17 cellular contexts compared by ENCODE assay signal in the genomic region with DNA sequence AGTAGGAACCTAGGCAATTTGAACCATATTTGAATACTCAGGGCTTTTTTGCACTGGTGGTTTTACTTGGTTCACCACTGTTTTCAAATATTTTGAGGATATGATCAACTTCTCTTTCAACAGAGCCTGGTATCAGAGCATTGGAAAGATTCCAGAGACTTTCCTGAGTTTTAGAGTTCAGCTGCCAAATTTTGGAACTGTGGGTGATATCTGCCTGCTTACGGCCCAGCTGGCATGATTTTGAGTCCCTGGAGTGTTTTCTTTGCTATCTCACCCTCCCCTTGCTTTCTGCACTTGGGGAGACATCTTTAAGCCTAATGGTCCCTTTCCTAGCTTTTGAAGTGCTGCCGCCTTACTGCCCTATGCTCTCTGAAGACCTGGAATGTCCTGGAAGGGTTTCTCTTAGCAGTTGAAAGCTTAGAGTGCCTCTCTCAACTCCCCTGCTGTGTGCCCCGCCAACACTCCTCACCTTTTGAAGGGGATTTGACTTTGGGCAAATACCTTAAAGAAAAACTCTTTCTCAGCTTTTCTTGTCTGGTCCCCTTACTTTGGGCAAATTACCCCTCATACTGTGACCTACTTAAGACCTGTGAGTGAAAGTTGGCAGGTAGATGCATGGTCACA.
"Had no signal": no experiment of that assay in that cellular context is flagged by ENCODE, and none has a peak within 500 bp of the region (broad histone marks: within the 10 kb centered on the region; RNA-seq: fewer than 3 reads in every experiment).

No MANE protein-coding gene starts in this region.

- DNase-seq: activated CD4-positive, alpha-beta T cell treated with anti-CD3 and anti-CD28 coated beads, Interleukin-2, amount 10 ng/mL, durations not matched to agents 7 days and 5 days; activated CD8-positive, alpha-beta memory T cell treated with anti-CD3 and anti-CD28 coated beads, Interleukin-2, amount 50 U/mL, for 4 hours; activated naive CD4-positive, alpha-beta T cell treated with anti-CD3 and anti-CD28 coated beads for 36 hours; activated T-cell treated with anti-CD3 and anti-CD28 coated beads, Interleukin-2, amount 50 U/mL, for 4 hours; anterior cingulate cortex; cerebellar nuclear complex; effector CD8-positive, alpha-beta T cell; stimulated activated CD4-positive, alpha-beta T cell treated with anti-CD3 and anti-CD28 coated beads, Interleukin-4, amount 100 ng/mL, for 24 hours; T1000; upper lobe of left lung had no signal

- H3K27ac Mint-ChIP-seq: activated CD4-positive, alpha-beta T cell treated with anti-CD3 and anti-CD28 coated beads, Interleukin-2, amount 10 ng/mL, durations not matched to agents 7 days and 5 days; activated naive CD4-positive, alpha-beta T cell treated with anti-CD3 and anti-CD28 coated beads for 36 hours; dendritic cell treated with granulocyte-macrophage colony-stimulating factor and Interleukin-4, amounts not matched to agents 40 ng/mL and 50 ng/mL, for 4 days; natural killer cell treated with Interleukin-12 subunit alpha and Interleukin-12 subunit beta and Interleukin-15 and Interleukin-18, amount 100 ng/mL, for 72 hours; stimulated activated memory B cell treated with anti-CD40 and anti-IgM and Interleukin-4, amounts not matched to agents 10 μg/mL and 1 μg/mL and 100 μg/mL, for 72 hours had no signal

- H3K4me3 ChIP-seq: esophagus muscularis mucosa, lung, thoracic aorta, upper lobe of left lung had no signal

- ATAC-seq: activated T-cell treated with anti-CD3 and anti-CD28 coated beads, Interleukin-2, amount 50 U/mL, for 4 hours; natural killer cell treated with Interleukin-12 subunit alpha and Interleukin-12 subunit beta and Interleukin-15 and Interleukin-18, amount 100 ng/mL, for 72 hours; sciatic nerve; stimulated activated memory B cell treated with anti-CD40 and anti-IgM and Interleukin-4, amounts not matched to agents 10 μg/mL and 1 μg/mL and 100 μg/mL, for 72 hours had no signal

- H3K4me3 Mint-ChIP-seq: activated CD4-positive, alpha-beta T cell treated with anti-CD3 and anti-CD28 coated beads, Interleukin-2, amount 10 ng/mL, durations not matched to agents 7 days and 5 days; activated naive CD4-positive, alpha-beta T cell treated with anti-CD3 and anti-CD28 coated beads for 36 hours; activated T-cell treated with anti-CD3 and anti-CD28 coated beads, Interleukin-2, amount 50 U/mL, for 4 hours; dendritic cell treated with granulocyte-macrophage colony-stimulating factor and Interleukin-4, amounts not matched to agents 40 ng/mL and 50 ng/mL, for 4 days; natural killer cell treated with Interleukin-12 subunit alpha and Interleukin-12 subunit beta and Interleukin-15 and Interleukin-18, amount 100 ng/mL, for 72 hours; stimulated activated memory B cell treated with anti-CD40 and anti-IgM and Interleukin-4, amounts not matched to agents 10 μg/mL and 1 μg/mL and 100 μg/mL, for 72 hours had no signal

- H3K27me3 Mint-ChIP-seq: activated CD4-positive, alpha-beta T cell treated with anti-CD3 and anti-CD28 coated beads, Interleukin-2, amount 10 ng/mL, durations not matched to agents 7 days and 5 days; dendritic cell treated with granulocyte-macrophage colony-stimulating factor and Interleukin-4, amounts not matched to agents 40 ng/mL and 50 ng/mL, for 4 days; natural killer cell treated with Interleukin-12 subunit alpha and Interleukin-12 subunit beta and Interleukin-15 and Interleukin-18, amount 100 ng/mL, for 72 hours; stimulated activated memory B cell treated with anti-CD40 and anti-IgM and Interleukin-4, amounts not matched to agents 10 μg/mL and 1 μg/mL and 100 μg/mL, for 72 hours had no signal

- H3K4me1 Mint-ChIP-seq: activated CD4-positive, alpha-beta T cell treated with anti-CD3 and anti-CD28 coated beads, Interleukin-2, amount 10 ng/mL, durations not matched to agents 7 days and 5 days; stimulated activated memory B cell treated with anti-CD40 and anti-IgM and Interleukin-4, amounts not matched to agents 10 μg/mL and 1 μg/mL and 100 μg/mL, for 72 hours had no signal

- H3K36me3 Mint-ChIP-seq: natural killer cell treated with Interleukin-12 subunit alpha and Interleukin-12 subunit beta and Interleukin-15 and Interleukin-18, amount 100 ng/mL, for 72 hours; stimulated activated memory B cell treated with anti-CD40 and anti-IgM and Interleukin-4, amounts not matched to agents 10 μg/mL and 1 μg/mL and 100 μg/mL, for 72 hours had no signal
